Comparison of ENCODE assay signal across 12 cellular contexts in genomic region chr6:5471637-5472430, GRCh38.
DNase-seq lines count a peak whose midpoint lies in the region; TF ChIP-seq lines count a peak whose summit lies in the region.
"Had no signal": no experiment of that assay in that cellular context is flagged by ENCODE, and none has a peak within 500 bp of the region (broad histone marks: within the 10 kb centered on the region; RNA-seq: fewer than 3 reads in every experiment).

No MANE protein-coding gene starts in this region.

- H3K23ac ChIP-seq in neuronal stem cell (ENCODE audit: low read depth, low read length, poor library complexity), result no peak overlapping the region

- no peak overlapping the region for H4K91ac ChIP-seq in neuronal stem cell (ENCODE audit: low read depth, low read length, poor library complexity)

- H3K4me1 ChIP-seq in ectodermal cell (ENCODE audit: control insufficient read depth, insufficient read depth, low read length), result peaks cover 37% of the 10 kb centered on the region
- peaks cover 10 to 19% of the 10 kb centered on the region in 2 donors for H3K4me1 ChIP-seq in neuronal stem cell (ENCODE audit: control insufficient read depth in 2 of 2, insufficient read depth in 1 of 2, low read depth in 1 of 2, low read length in 2 of 2)
- H3K4me1 ChIP-seq in testis, result no peaks in the 10 kb centered on the region
- no peaks in the 10 kb centered on the region for H3K4me1 ChIP-seq in uterus
- H3K4me1 ChIP-seq: SJSA1 had no signal

- H3K9me3 ChIP-seq in ectodermal cell (ENCODE audit: control insufficient read depth, low read length) (no peaks in the 10 kb centered on the region), neuronal stem cell (replicated peaks in 1 of 2; ENCODE audit: control insufficient read depth in 2 of 2, insufficient read depth in 1 of 2, low read depth in 1 of 2, low read length in 2 of 2) (no peaks in the 10 kb centered on the region), testis (no peaks in the 10 kb centered on the region), uterus (no peaks in the 10 kb centered on the region)
- H3K9me3 ChIP-seq: left ventricle myocardium inferior, SJSA1, stomach had no signal

- H3K18ac ChIP-seq in neuronal stem cell (ENCODE audit: low read length), result no peak overlapping the region

- no peak for TF ChIP-seq CTCF in testis (IDR thresholded peaks at IDR 0.05)
- TF ChIP-seq CTCF in uterus (IDR thresholded peaks at IDR 0.05), result no peak

- H2AFZ ChIP-seq in neuronal stem cell (ENCODE audit: low read length), result peak overlapping the region; percentile 46

- no peak overlapping the region for H2AK5ac ChIP-seq in neuronal stem cell (ENCODE audit: low read depth, low read length)

- H3K14ac ChIP-seq in neuronal stem cell (ENCODE audit: low read length), result no peak overlapping the region

- H2BK12ac ChIP-seq in neuronal stem cell (ENCODE audit: low read length), result no peak overlapping the region

- intact Hi-C loops in testis (cut with DNase I; ENCODE audit: low total_unique reads) (no loop called here), uterus (cut with DNase I; ENCODE audit: low total_unique reads) (no loop called here)

- peak overlapping the region; percentile 28 for H3K4me2 ChIP-seq in neuronal stem cell (ENCODE audit: insufficient read depth, low read length, poor library complexity, severe bottlenecking)

- H2BK5ac ChIP-seq in neuronal stem cell (ENCODE audit: low read length), result no peak overlapping the region

- DNase-seq in DMS53 (lab: John Stamatoyannopoulos, UW), result peak; percentile 60
- DNase-seq in DMS53 treated with DMSO at 0.1 percent for 48 hours (lab: John Stamatoyannopoulos, UW; ENCODE audit: unreplicated experiment), result no peak
- DNase-seq in NCI-H69 (lab: John Stamatoyannopoulos, UW), result peak; percentile 97
- DNase-seq in neuronal stem cell (ENCODE audit: low spot score), result peak; percentile 78
- no peak for DNase-seq in testis
- DNase-seq in uterus, result no peak
- no peak for DNase-seq in GDM1 (lab: John Stamatoyannopoulos, UW)

- no peak overlapping the region for H4K8ac ChIP-seq in neuronal stem cell (ENCODE audit: low read depth, low read length)

- no peaks in the 10 kb centered on the region for H3K36me3 ChIP-seq in ectodermal cell (ENCODE audit: control insufficient read depth, insufficient read depth, low read length)
- no peaks in the 10 kb centered on the region for H3K36me3 ChIP-seq in neuronal stem cell (replicated peaks in 1 of 2; ENCODE audit: control insufficient read depth in 2 of 2, insufficient read depth in 2 of 2, low read length in 2 of 2)
- H3K36me3 ChIP-seq in testis (ENCODE audit: low read depth, missing control alignments), result no peaks in the 10 kb centered on the region
- H3K36me3 ChIP-seq in uterus, result no peaks in the 10 kb centered on the region
- H3K36me3 ChIP-seq: left ventricle myocardium inferior, SJSA1 had no signal

- H3K79me1 ChIP-seq in neuronal stem cell (ENCODE audit: low read depth, low read length), result no peaks in the 10 kb centered on the region

- no peak overlapping the region for H2BK120ac ChIP-seq in neuronal stem cell (ENCODE audit: low read depth, low read length)

- TF ChIP-seq POLR2A in testis (IDR thresholded peaks at IDR 0.05) (no peak), uterus (IDR thresholded peaks at IDR 0.05) (no peak)

- H3K4me3 ChIP-seq in ectodermal cell (ENCODE audit: insufficient read depth, low read depth, low read length), result no peak overlapping the region
- peak overlapping the region in 1 of 2 donors; percentile 28 for H3K4me3 ChIP-seq in neuronal stem cell (ENCODE audit: low read length in 2 of 2)
- H3K4me3 ChIP-seq in testis, result no peak overlapping the region
- no peak overlapping the region for H3K4me3 ChIP-seq in uterus
- H3K4me3 ChIP-seq: left ventricle myocardium inferior, SJSA1, stomach had no signal

- H3K27me3 ChIP-seq in ectodermal cell (ENCODE audit: control insufficient read depth, insufficient read depth, low read length, poor library complexity, severe bottlenecking), result no peaks in the 10 kb centered on the region
- H3K27me3 ChIP-seq in neuronal stem cell (ENCODE audit: control insufficient read depth in 3 of 3, insufficient read depth in 3 of 3, low read depth in 1 of 3, low read length in 3 of 3), result no peaks in the 10 kb centered on the region
- H3K27me3 ChIP-seq in testis, result no peaks in the 10 kb centered on the region
- no peaks in the 10 kb centered on the region for H3K27me3 ChIP-seq in uterus
- H3K27me3 ChIP-seq: SJSA1, stomach had no signal

- H2BK15ac ChIP-seq in neuronal stem cell (ENCODE audit: low read length), result no peak overlapping the region

- H3K27ac ChIP-seq in ectodermal cell (ENCODE audit: insufficient read depth, low read depth, low read length, poor library complexity, severe bottlenecking) (peak overlapping the region; percentile 94), neuronal stem cell (replicated peaks; ENCODE audit: low read length) (peak overlapping the region; percentile 79), testis (no peak overlapping the region), uterus (no peak overlapping the region)
- H3K27ac ChIP-seq: 22Rv1, left ventricle myocardium inferior, SJSA1, stomach had no signal

- 15 to 16% methylated on average over 12 of the region's 12 CpGs for WGBS in ectodermal cell, 2 experiments
- WGBS in neuronal stem cell (ENCODE audit: extremely low coverage in 2 of 2, insufficient read length in 2 of 2, insufficient replicate concordance in 1 of 2), 2 donors, result no CpG with 5 or more reads among the region's 12 CpGs
- WGBS in testis, 2 donors, result 89 to 90% methylated on average over 12 of the region's 12 CpGs

- no peak overlapping the region for H3K9ac ChIP-seq in neuronal stem cell (ENCODE audit: low read depth, low read length, poor library complexity)

- no peak overlapping the region for H3K4ac ChIP-seq in neuronal stem cell (ENCODE audit: low read length)

Comparison
In these comparisons a context has a peak if more than half of its experiments do, and no peak if none do; other contexts are left out.
1. DNase-seq: peak in DMS53 (single experiment), NCI-H69 (single experiment) and neuronal stem cell (single experiment); none in DMS53 treated with DMSO at 0.1 percent for 48 hours (single experiment), testis (single experiment), uterus (0 of 2) and GDM1 (single experiment).
2. H3K27ac ChIP-seq: peak in ectodermal cell (single experiment) and neuronal stem cell (single experiment); none in testis (0 of 2) and uterus (0 of 2).